In the genomic region with DNA sequence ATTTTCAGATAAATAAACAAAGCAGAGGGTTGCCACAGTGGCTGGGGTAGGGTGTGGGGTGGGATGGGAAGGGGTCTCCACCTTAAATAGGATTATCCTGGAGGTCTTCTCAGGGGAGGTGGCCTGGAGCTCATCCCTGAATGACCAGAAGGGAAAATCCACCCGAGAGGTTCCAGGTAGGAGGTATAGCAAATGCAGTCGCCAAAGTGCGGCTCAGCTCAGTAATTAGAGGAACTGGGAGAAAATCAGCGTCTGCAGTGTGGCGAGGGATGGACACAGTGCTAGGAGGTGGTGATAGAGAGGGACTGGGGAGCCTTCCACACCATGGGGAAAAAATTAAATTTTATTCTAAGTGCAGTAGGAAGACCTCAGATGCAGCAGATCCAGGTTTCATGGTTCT, we compare ENCODE assay signal across 22 cellular contexts.
DNase-seq lines count a peak whose midpoint lies in the region; ATAC-seq, FAIRE-seq and TF ChIP-seq lines count a peak whose summit lies in the region.
"Had no signal": no experiment of that assay in that cellular context is flagged by ENCODE, and none has a peak within 500 bp of the region (broad histone marks: within the 10 kb centered on the region; RNA-seq: fewer than 3 reads in every experiment).

No MANE protein-coding gene starts in this region.

- no peak overlapping the region for H3K27ac Mint-ChIP-seq in activated CD4-positive, alpha-beta T cell treated with anti-CD3 and anti-CD28 coated beads, Interleukin-2, amount 10 ng/mL, durations not matched to agents 7 days and 5 days
- H3K27ac Mint-ChIP-seq: CD4-positive, CD25-positive, alpha-beta regulatory T cell; CD8-positive, alpha-beta T cell had no signal

- no peak for FAIRE-seq in K562 (lab: Jason Lieb, UNC)
- FAIRE-seq: A549, D721Med, G401.6, GM12891, GM18507, GM19239 had no signal

- no peaks in the 10 kb centered on the region for H3K79me2 ChIP-seq in K562 (ENCODE audit: control insufficient read depth, insufficient read depth, low read length)

- no peaks in the 10 kb centered on the region for H3K27me3 Mint-ChIP-seq in activated CD4-positive, alpha-beta T cell treated with anti-CD3 and anti-CD28 coated beads, Interleukin-2, amount 10 ng/mL, durations not matched to agents 7 days and 5 days

- no peaks in the 10 kb centered on the region for H3K36me3 Mint-ChIP-seq in activated CD4-positive, alpha-beta T cell treated with anti-CD3 and anti-CD28 coated beads, Interleukin-2, amount 10 ng/mL, durations not matched to agents 7 days and 5 days (ENCODE audit: low read depth)
- H3K36me3 Mint-ChIP-seq: CD14-positive monocyte; CD4-positive, CD25-positive, alpha-beta regulatory T cell; CD8-positive, alpha-beta T cell had no signal

- no peak for DNase-seq in K562 (ENCODE audit: extremely low read depth in 1 of 4, low spot score in 3 of 4)
- peak; percentile 12 for DNase-seq in mesenteric fat pad (ENCODE audit: low spot score)
- peak; percentile 4 to 35 for DNase-seq in aorta
- DNase-seq in activated CD4-positive, alpha-beta T cell treated with anti-CD3 and anti-CD28 coated beads, Interleukin-2, amount 10 ng/mL, durations not matched to agents 7 days and 5 days, result no peak
- no peak for DNase-seq in AG08396 (ENCODE audit: low spot score)
- DNase-seq: BE2C; C1 segment of cervical spinal cord; Caco-2; Calu3; CD4-positive, CD25-positive, alpha-beta regulatory T cell; CD8-positive, alpha-beta T cell; DMS79 treated with DMSO at 0.1 percent for 48 hours; GF-D8 had no signal

- in situ Hi-C loops in K562 (cut with MboI), result no loop called here

- no peaks in the 10 kb centered on the region for H3K9me3 Mint-ChIP-seq in activated CD4-positive, alpha-beta T cell treated with anti-CD3 and anti-CD28 coated beads, Interleukin-2, amount 10 ng/mL, durations not matched to agents 7 days and 5 days
- H3K9me3 Mint-ChIP-seq: CD8-positive, alpha-beta T cell had no signal

- H3K9me3 ChIP-seq in K562 (replicated peaks; ENCODE audit: control insufficient read depth, insufficient read depth, low read depth, low read length), result peaks cover 8% of the 10 kb centered on the region; the same call in 1 of the 2 replicates
- H3K9me3 ChIP-seq in aorta (ENCODE audit: control insufficient read depth, low read length), result no peaks in the 10 kb centered on the region
- H3K9me3 ChIP-seq: A549, BE2C, Caco-2 had no signal

- no peak overlapping the region for H3K4me3 Mint-ChIP-seq in activated CD4-positive, alpha-beta T cell treated with anti-CD3 and anti-CD28 coated beads, Interleukin-2, amount 10 ng/mL, durations not matched to agents 7 days and 5 days
- H3K4me3 Mint-ChIP-seq: CD14-positive monocyte; CD4-positive, CD25-positive, alpha-beta regulatory T cell; CD8-positive, alpha-beta T cell had no signal

- no peak for TF ChIP-seq POLR2A in K562 (conservative IDR thresholded peaks at IDR 0.05)

- ATAC-seq in K562 (no peak), aorta (ENCODE audit: low FRiP score) (no peak)
- ATAC-seq: A549; CD8-positive, alpha-beta T cell had no signal

- no peak for TF ChIP-seq EP300 in K562 (IDR thresholded peaks at IDR 0.05; ENCODE audit: low read length)

- no peak for TF ChIP-seq CTCF in K562 (IDR thresholded peaks at IDR 0.05 in 2 of 3, conservative IDR thresholded peaks at IDR 0.05 in 1 of 3; ENCODE audit: insufficient read depth in 2 of 3, low read depth in 1 of 3, low read length in 3 of 3)

- no peak overlapping the region for H2AFZ ChIP-seq in K562 (ENCODE audit: low read depth, low read length)

- CTCF ChIA-PET in K562 (lab: Yijun Ruan, JAX; ENCODE audit: low intra/inter-chr PET ratio), result no interaction called here
- CTCF ChIA-PET in activated CD4-positive, alpha-beta T cell treated with anti-CD3 and anti-CD28 coated beads, Interleukin-2, amount 10 ng/mL, durations not matched to agents 7 days and 5 days (lab: Charles Lee), result interaction anchor here (0.6 kb wide), 1 partner anchor 38 kb away, joined by 3 read pairs; no protein-coding TSS in a partner anchor

- H3K4me3 ChIP-seq in K562 (no peak overlapping the region), aorta (ENCODE audit: low read length in 2 of 2) (no peak overlapping the region)
- H3K4me3 ChIP-seq: A549, BLaER1 had no signal

- no peaks in the 10 kb centered on the region for H3K4me1 Mint-ChIP-seq in activated CD4-positive, alpha-beta T cell treated with anti-CD3 and anti-CD28 coated beads, Interleukin-2, amount 10 ng/mL, durations not matched to agents 7 days and 5 days
- H3K4me1 Mint-ChIP-seq: CD4-positive, CD25-positive, alpha-beta regulatory T cell had no signal

- POLR2A ChIA-PET in K562 (lab: Yijun Ruan, JAX), result interaction anchor here (0.6 to 3.2 kb wide), 4 partner anchors 8 to 31 kb away, joined by 3 to 23 read pairs (median 6); no protein-coding TSS in a partner anchor
- POLR2A ChIA-PET in activated CD4-positive, alpha-beta T cell treated with anti-CD3 and anti-CD28 coated beads, Interleukin-2, amount 10 ng/mL, durations not matched to agents 7 days and 5 days (lab: Charles Lee), result no interaction called here

- H3K4me2 ChIP-seq in K562 (ENCODE audit: insufficient read depth, low read length), result no peak overlapping the region
- H3K4me2 ChIP-seq: A549, BLaER1 had no signal

- no peaks in the 10 kb centered on the region for H4K20me1 ChIP-seq in K562 (replicated peaks; ENCODE audit: control insufficient read depth, insufficient read depth, low read length)
- H4K20me1 ChIP-seq: BLaER1 had no signal

- intact Hi-C loops in K562 (cut with micrococcal nuclease), result no loop called here
- intact Hi-C loops in aorta (cut with DNase I), result no loop called here

- no peak overlapping the region for H3K27ac ChIP-seq in K562 (ENCODE audit: extremely low read depth, low read depth, low read length)
- no peak overlapping the region for H3K27ac ChIP-seq in aorta (ENCODE audit: low read depth in 1 of 2, low read length in 2 of 2)
- H3K27ac ChIP-seq: 22Rv1, A549, BLaER1 had no signal

- H3K9ac ChIP-seq in K562 (ENCODE audit: insufficient read depth in 1 of 2, low read depth in 2 of 2, low read length in 2 of 2), result no peak overlapping the region
- H3K9ac ChIP-seq: BLaER1 had no signal

- H3K4me1 ChIP-seq in K562 (replicated peaks in 1 of 2; ENCODE audit: control insufficient read depth in 2 of 2, insufficient read depth in 2 of 2, low read length in 2 of 2) (peaks cover 10 to 13% of the 10 kb centered on the region in 2 experiments; a peak in 3 of 5 replicates), aorta (ENCODE audit: control insufficient read depth in 1 of 2, insufficient read depth in 2 of 2, low read length in 2 of 2) (no peaks in the 10 kb centered on the region)
- H3K4me1 ChIP-seq: A549, BE2C, BLaER1, Caco-2 had no signal

- BruUV-seq in K562 (replicated peaks; lab: Mats Ljungman, UMichigan), result no TSS peak

- H3K36me3 ChIP-seq in K562 (ENCODE audit: control insufficient read depth, insufficient read depth, low read length) (no peaks in the 10 kb centered on the region), aorta (ENCODE audit: control insufficient read depth in 1 of 2, insufficient read depth in 2 of 2, low read length in 1 of 2) (no peaks in the 10 kb centered on the region)
- H3K36me3 ChIP-seq: BE2C, BLaER1 had no signal

- no peak for TF ChIP-seq RAD21 in K562 (CRISPR knock-in tag; conservative IDR thresholded peaks at IDR 0.05 in 1 of 2, IDR thresholded peaks at IDR 0.05 in 1 of 2)

- H3K9me1 ChIP-seq in K562 (ENCODE audit: control insufficient read depth, insufficient read depth, low read length), result no peaks in the 10 kb centered on the region

- WGBS in K562 (ENCODE audit: insufficient coverage, low coverage, missing lambda C conversion rate), result 10% methylated on average over 5 of the region's 5 CpGs
- WGBS in aorta, 2 donors, result 90 to 91% methylated on average over 5 of the region's 5 CpGs

- H3K27me3 ChIP-seq in K562 (ENCODE audit: control insufficient read depth in 2 of 2, insufficient read depth in 2 of 2, low read length in 2 of 2) (peaks cover 4 to 18% of the 10 kb centered on the region in 2 experiments; a peak in 4 of 5 replicates), aorta (ENCODE audit: control insufficient read depth in 1 of 2, insufficient read depth in 2 of 2, low read length in 1 of 2) (no peaks in the 10 kb centered on the region)
- H3K27me3 ChIP-seq: BE2C, BLaER1 had no signal

TF ChIP-seq in K562, 482 proteins besides CTCF, POLR2A, EP300 and RAD21:
- TF ChIP-seq JUNB (CRISPR knock-in tag; conservative IDR thresholded peaks at IDR 0.05) (no peak), CBX2 (IDR thresholded peaks at IDR 0.05; ENCODE audit: insufficient read depth, low read length, poor library complexity, severe bottlenecking) (no peak), SPI1 (IDR thresholded peaks at IDR 0.05; ENCODE audit: borderline replicate concordance, low read depth, low read length) (0 out of 2 replicates have a peak, but pooled peaks have one; percentile 12)

Comparison
In these comparisons a context has a peak if more than half of its experiments do, and no peak if none do; other contexts are left out.
1. DNase-seq: peak in mesenteric fat pad (single experiment) and aorta (2 of 2); none in K562 (0 of 4), activated CD4-positive, alpha-beta T cell treated with anti-CD3 and anti-CD28 coated beads, Interleukin-2, amount 10 ng/mL, durations not matched to agents 7 days and 5 days (single experiment) and AG08396 (single experiment).